In genomic region chr13:63274772-63275171, GRCh38 we compare ENCODE assay signal across 33 cellular contexts.
DNase-seq lines count a peak whose midpoint lies in the region; ATAC-seq, FAIRE-seq and TF ChIP-seq lines count a peak whose summit lies in the region.
"Had no signal": no experiment of that assay in that cellular context is flagged by ENCODE, and none has a peak within 500 bp of the region (broad histone marks: within the 10 kb centered on the region; RNA-seq: fewer than 3 reads in every experiment).

No MANE protein-coding gene starts in this region.

- H3K9me3 ChIP-seq in HepG2 (ENCODE audit: low read length), result no peaks in the 10 kb centered on the region; the same call in 1 of the 2 replicates
- no peaks in the 10 kb centered on the region for H3K9me3 ChIP-seq in right lobe of liver
- H3K9me3 ChIP-seq in Karpas-422 (ENCODE audit: low read length), result peaks cover 19% of the 10 kb centered on the region
- H3K9me3 ChIP-seq: A549; BE2C; BLaER1; BLaER1 treated with 17β-estradiol and CSF1 and Interleukin-3, amounts not matched to agents 10 nM and 100 nM; Caco-2 had no signal

- WGBS in HepG2 (ENCODE audit: low lambda C conversion rate), result 0% methylated on average over 1 of the region's 1 CpG
- 39% methylated on average over 1 of the region's 1 CpG for WGBS in right lobe of liver (ENCODE audit: insufficient coverage, low coverage, low lambda C conversion rate, missing lambda C conversion rate)

- ATAC-seq in HepG2 (no peak), right lobe of liver (no peak), HG03378 (IDR thresholded peaks at IDR 0.05; ENCODE audit: unreplicated experiment) (no peak)
- ATAC-seq: A549; CD8-positive, alpha-beta T cell had no signal

- TF ChIP-seq EP300 in HepG2 (IDR thresholded peaks at IDR 0.05; ENCODE audit: low read depth in 2 of 2, low read length in 2 of 2) (no peak), HepG2 (CRISPR knock-in tag; IDR thresholded peaks at IDR 0.05; ENCODE audit: borderline replicate concordance) (no peak)

- CTCF ChIA-PET in HepG2 (lab: Yijun Ruan, JAX; ENCODE audit: low intra/inter-chr PET ratio, low total read pairs), result no interaction called here

- H3K36me3 ChIP-seq in HepG2 (replicated peaks in 1 of 2; ENCODE audit: control insufficient read depth in 1 of 2, insufficient read depth in 2 of 2, low read length in 2 of 2) (no peaks in the 10 kb centered on the region), right lobe of liver (no peaks in the 10 kb centered on the region), Karpas-422 (ENCODE audit: insufficient read depth, low read length) (0 out of 2 replicates have a peak, but pooled peaks cover 3% of the 10 kb centered on the region)
- H3K36me3 ChIP-seq: BE2C; BLaER1; BLaER1 treated with 17β-estradiol and CSF1 and Interleukin-3, amounts not matched to agents 10 nM and 100 nM had no signal

- TF ChIP-seq RAD21 in HepG2 (CRISPR knock-in tag; IDR thresholded peaks at IDR 0.05), result no peak

- intact Hi-C loops in HepG2 (cut with micrococcal nuclease; ENCODE audit: unreplicated experiment) (no loop called here), right lobe of liver (cut with DNase I) (no loop called here)

- no peak overlapping the region for H3K4me2 ChIP-seq in HepG2 (ENCODE audit: low read depth, low read length)
- no peak overlapping the region for H3K4me2 ChIP-seq in Karpas-422 (ENCODE audit: low read depth, low read length, poor library complexity, severe bottlenecking)
- H3K4me2 ChIP-seq: A549; BLaER1; BLaER1 treated with 17β-estradiol and CSF1 and Interleukin-3, amounts not matched to agents 10 nM and 100 nM had no signal

- BruUV-seq in HepG2 (replicated peaks; lab: Mats Ljungman, UMichigan), result no TSS peak

- DNase-seq in HepG2 (ENCODE audit: low spot score) (no peak), right lobe of liver (no peak), Karpas-422 (no peak), NOMO-1 treated with dmso at 0.1 percent for 144 hours (lab: John Stamatoyannopoulos, UW; ENCODE audit: unreplicated experiment) (no peak)
- DNase-seq: 8988T; ACHN; AML-193; BE2C; C1 segment of cervical spinal cord; Caco-2; Calu3; CD4-positive, alpha-beta memory T cell; CD4-positive, alpha-beta T cell; CD4-positive, CD25-positive, alpha-beta regulatory T cell; CD8-positive, alpha-beta memory T cell; CD8-positive, alpha-beta T cell; COR-L47; DMS 273 treated with DMSO at 0.1 percent for 48 hours; DMS153; DMS53; DMS79; DMS79 treated with DMSO at 0.1 percent for 48 hours; DND-41; EL had no signal

- no peaks in the 10 kb centered on the region for H3K79me2 ChIP-seq in HepG2 (ENCODE audit: insufficient read depth, low read length)
- H3K79me2 ChIP-seq in Karpas-422 (ENCODE audit: low read length), result no peaks in the 10 kb centered on the region

- TF ChIP-seq CTCF in HepG2 (CRISPR knock-in tag; IDR thresholded peaks at IDR 0.05) (no peak), right lobe of liver (IDR thresholded peaks at IDR 0.05) (no peak)

- FAIRE-seq in HepG2 (lab: Jason Lieb, UNC) (no peak), G401.6 (lab: Jason Lieb, UNC) (peak; percentile 44)
- FAIRE-seq: A204.1, A549, D721Med had no signal

- H3K9ac ChIP-seq in HepG2 (ENCODE audit: insufficient read depth, low read depth, low read length) (no peak overlapping the region), Karpas-422 (ENCODE audit: low read length) (no peak overlapping the region)
- H3K9ac ChIP-seq: BLaER1; BLaER1 treated with 17β-estradiol and CSF1 and Interleukin-3, amounts not matched to agents 10 nM and 100 nM had no signal

- H3K27ac ChIP-seq in HepG2 (ENCODE audit: extremely low read length, insufficient read depth, low read length) (no peak overlapping the region), right lobe of liver (no peak overlapping the region), Karpas-422 (ENCODE audit: low read length) (no peak overlapping the region)
- H3K27ac ChIP-seq: 22Rv1; A549; BLaER1; BLaER1 treated with 17β-estradiol and CSF1 and Interleukin-3, amounts not matched to agents 10 nM and 100 nM; C4-2B had no signal

- H2AFZ ChIP-seq in HepG2 (ENCODE audit: low read length) (no peak overlapping the region), Karpas-422 (ENCODE audit: low read length) (0 out of 2 replicates have a peak overlapping the region, but pooled peaks have one; percentile 8)

- H3K4me1 ChIP-seq in HepG2 (ENCODE audit: insufficient read depth, low read length), result no peaks in the 10 kb centered on the region
- H3K4me1 ChIP-seq in right lobe of liver, result no peaks in the 10 kb centered on the region
- no peaks in the 10 kb centered on the region for H3K4me1 ChIP-seq in Karpas-422 (ENCODE audit: low read length)
- H3K4me1 ChIP-seq: A549; BE2C; BLaER1; BLaER1 treated with 17β-estradiol and CSF1 and Interleukin-3, amounts not matched to agents 10 nM and 100 nM; Caco-2 had no signal

- H3K27me3 ChIP-seq in HepG2 (ENCODE audit: control insufficient read depth in 1 of 2, insufficient read depth in 2 of 2, low read length in 2 of 2) (no peaks in the 10 kb centered on the region), right lobe of liver (no peaks in the 10 kb centered on the region), Karpas-422 (ENCODE audit: low read length) (no peaks in the 10 kb centered on the region)
- H3K27me3 ChIP-seq: BE2C; BLaER1; BLaER1 treated with 17β-estradiol and CSF1 and Interleukin-3, amounts not matched to agents 10 nM and 100 nM had no signal

- POLR2A ChIA-PET in HepG2 (lab: Yijun Ruan, JAX), result no interaction called here

- H4K20me1 ChIP-seq in HepG2 (ENCODE audit: insufficient read depth, low read length) (no peaks in the 10 kb centered on the region), Karpas-422 (ENCODE audit: insufficient read depth, low read depth, low read length) (no peaks in the 10 kb centered on the region)
- H4K20me1 ChIP-seq: BLaER1; BLaER1 treated with 17β-estradiol and CSF1 and Interleukin-3, amounts not matched to agents 10 nM and 100 nM had no signal

- in situ Hi-C loops in HepG2 (cut with HindIII; ENCODE audit: extremely low pct_ligation_motif_present, low pct_unique_long_range_greater_than_20kb), result no loop called here

- TF ChIP-seq POLR2A in HepG2 (IDR thresholded peaks at IDR 0.05; ENCODE audit: insufficient read depth in 1 of 2, low read depth in 2 of 2, low read length in 2 of 2) (no peak), right lobe of liver (IDR thresholded peaks at IDR 0.05) (no peak)

- H3K9me2 ChIP-seq in Karpas-422 (replicated peaks; ENCODE audit: insufficient read depth, low read length), result no peaks in the 10 kb centered on the region

- H3K4me3 ChIP-seq in HepG2 (replicated peaks in 1 of 3; ENCODE audit: insufficient read depth in 1 of 3, low read depth in 2 of 3, low read length in 3 of 3) (no peak overlapping the region), right lobe of liver (no peak overlapping the region), Karpas-422 (ENCODE audit: low read length) (no peak overlapping the region)
- H3K4me3 ChIP-seq: A549; BLaER1; BLaER1 treated with 17β-estradiol and CSF1 and Interleukin-3, amounts not matched to agents 10 nM and 100 nM had no signal

TF ChIP-seq in HepG2, 621 proteins besides CTCF, POLR2A, EP300 and RAD21:
- TF ChIP-seq ZNF564 (CRISPR knock-in tag; IDR thresholded peaks at IDR 0.05) (no peak), MNT (IDR thresholded peaks at IDR 0.05) (peak; percentile 96), ZNF275 (CRISPR knock-in tag; IDR thresholded peaks at IDR 0.05; ENCODE audit: borderline replicate concordance) (no peak)
